23 cellular contexts compared by ENCODE assay signal in the genomic region with DNA sequence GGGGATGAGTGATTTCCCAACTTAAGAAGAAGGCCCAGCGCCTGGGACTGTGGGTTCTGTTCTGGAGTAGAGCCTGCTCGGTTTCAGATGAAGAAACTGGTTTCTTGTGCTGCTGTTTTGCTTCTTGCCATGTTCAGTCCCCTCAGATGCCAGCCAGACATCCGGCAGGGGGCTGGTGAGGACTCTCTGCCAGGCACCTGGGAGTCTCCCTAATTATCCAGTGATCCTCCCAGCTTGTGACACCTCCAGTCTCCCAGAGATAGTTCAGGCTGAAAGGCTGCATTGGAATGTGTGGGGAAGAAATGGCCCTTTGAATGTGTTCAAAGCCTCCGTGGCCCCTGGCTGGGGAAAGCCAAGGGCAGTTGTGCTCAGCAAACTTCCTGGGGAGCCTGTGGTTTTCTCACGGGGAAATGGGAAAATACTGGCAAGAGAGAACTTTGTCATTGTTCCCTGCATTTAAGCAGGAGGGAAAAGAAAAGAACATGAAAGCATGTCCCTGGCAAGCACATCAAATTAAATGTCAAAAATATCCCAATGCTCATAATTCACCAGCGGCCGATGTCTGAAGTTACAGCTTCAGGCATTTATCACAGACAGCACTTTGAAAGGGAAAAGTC. TPM values are rescaled to one million over a fixed set of nuclear protein-coding genes. Genes with fewer than 3 reads are reported as not detected.
"Had no signal": no experiment of that assay in that cellular context is flagged by ENCODE, and none has a peak within 500 bp of the region (broad histone marks: within the 10 kb centered on the region; RNA-seq: fewer than 3 reads in every experiment).

No MANE protein-coding gene starts in this region.

- H3K27ac ChIP-seq: adrenal gland, epithelial cell of prostate, heart right ventricle, left lung, SK-N-MC, stomach, thoracic aorta, VCaP had no signal

- DNase-seq: activated CD4-positive, alpha-beta T cell treated with anti-CD3 and anti-CD28 coated beads, Interleukin-2, amount 50 U/mL, for 48 hours; cerebellar nuclear complex; dermis blood vessel endothelial cell; effector memory CD8-positive, alpha-beta T cell; heart right ventricle; kidney; left lung; right cardiac atrium; stimulated activated CD4-positive, alpha-beta T cell treated with anti-CD3 and anti-CD28 coated beads, Interleukin-2, amount 100 ng/mL, for 24 hours; stomach; T-cell; T1000 had no signal

- H3K4me3 ChIP-seq: adrenal gland, heart right ventricle, left lung, SK-N-MC, stomach, thoracic aorta had no signal

- H3K9me3 ChIP-seq: adrenal gland, heart right ventricle, left lung, stomach, thoracic aorta had no signal

- ATAC-seq: effector memory CD8-positive, alpha-beta T cell; heart right ventricle; left lung; natural killer cell treated with Interleukin-12 subunit alpha and Interleukin-12 subunit beta and Interleukin-15 and Interleukin-18, amount 100 ng/mL, for 72 hours; T-cell had no signal

- H3K4me1 ChIP-seq: adrenal gland, heart right ventricle, left lung, stomach had no signal

- H3K36me3 ChIP-seq: adrenal gland, heart right ventricle, left lung, stomach, thoracic aorta had no signal

RNA-seq across cellular contexts. Expression of gene SERPINA12, which starts 8.5 kb away (rescaled TPM):
- total RNA-seq: adrenal gland; dermis blood vessel endothelial cell; fibroblast of lung; frontal cortex; heart right ventricle; kidney; left lung; mesenteric fat pad; natural killer cell treated with Interleukin-12 subunit alpha and Interleukin-12 subunit beta and Interleukin-15 and Interleukin-18, amount 100 ng/mL, for 72 hours; progenitor cell of endocrine pancreas; right cardiac atrium; stomach; T-cell; thoracic aorta; ureter had no signal
- polyA plus RNA-seq: adrenal gland, fibroblast of lung, heart right ventricle, right cardiac atrium had no signal

RNA-seq across cellular contexts. Expression of gene SERPINA9, which starts 41.8 kb away (rescaled TPM):
- total RNA-seq: adrenal gland; dermis blood vessel endothelial cell; fibroblast of lung; frontal cortex; heart right ventricle; kidney; left lung; mesenteric fat pad; natural killer cell treated with Interleukin-12 subunit alpha and Interleukin-12 subunit beta and Interleukin-15 and Interleukin-18, amount 100 ng/mL, for 72 hours; progenitor cell of endocrine pancreas; right cardiac atrium; stomach; T-cell; ureter had no signal
- polyA plus RNA-seq: adrenal gland, fibroblast of lung, heart right ventricle, right cardiac atrium had no signal

RNA-seq across cellular contexts. Expression of gene SERPINA4, which starts 43.5 kb away (rescaled TPM):
- total RNA-seq: dermis blood vessel endothelial cell; fibroblast of lung; frontal cortex; heart right ventricle; left lung; mesenteric fat pad; natural killer cell treated with Interleukin-12 subunit alpha and Interleukin-12 subunit beta and Interleukin-15 and Interleukin-18, amount 100 ng/mL, for 72 hours; right cardiac atrium; thoracic aorta; ureter had no signal
- polyA plus RNA-seq: adrenal gland, fibroblast of lung, heart right ventricle, right cardiac atrium had no signal
